1 cellular context compared by ENCODE assay signal in genomic region chr7:27709137-27710075, GRCh38.
TF ChIP-seq lines count a peak whose summit lies in the region.

No MANE protein-coding gene starts in this region.

TF ChIP-seq in HepG2, 621 proteins besides CTCF, POLR2A, EP300 and RAD21 (continued from another document):
- TF ChIP-seq ARID5B (CRISPR knock-in tag; IDR thresholded peaks at IDR 0.05): no peak
- no peak for TF ChIP-seq ZNF383 (CRISPR knock-in tag; IDR thresholded peaks at IDR 0.05; ENCODE audit: borderline replicate concordance)
- TF ChIP-seq SAP130 (CRISPR knock-in tag; IDR thresholded peaks at IDR 0.05; ENCODE audit: low read depth): no peak
- TF ChIP-seq ZNF224 (CRISPR knock-in tag; IDR thresholded peaks at IDR 0.05): no peak
- TF ChIP-seq ZNF563 (CRISPR knock-in tag; IDR thresholded peaks at IDR 0.05): no peak
- no peak for TF ChIP-seq ZNF235 (CRISPR knock-in tag; IDR thresholded peaks at IDR 0.05; ENCODE audit: borderline replicate concordance)
- TF ChIP-seq ZNF740 (CRISPR knock-in tag; IDR thresholded peaks at IDR 0.05): no peak
- TF ChIP-seq ZNF83 (CRISPR knock-in tag; IDR thresholded peaks at IDR 0.05; ENCODE audit: borderline replicate concordance): no peak
- TF ChIP-seq HBP1 (CRISPR knock-in tag; IDR thresholded peaks at IDR 0.05; ENCODE audit: low read depth): no peak
